ENCODE assay signal across 25 cellular contexts in the genomic region with DNA sequence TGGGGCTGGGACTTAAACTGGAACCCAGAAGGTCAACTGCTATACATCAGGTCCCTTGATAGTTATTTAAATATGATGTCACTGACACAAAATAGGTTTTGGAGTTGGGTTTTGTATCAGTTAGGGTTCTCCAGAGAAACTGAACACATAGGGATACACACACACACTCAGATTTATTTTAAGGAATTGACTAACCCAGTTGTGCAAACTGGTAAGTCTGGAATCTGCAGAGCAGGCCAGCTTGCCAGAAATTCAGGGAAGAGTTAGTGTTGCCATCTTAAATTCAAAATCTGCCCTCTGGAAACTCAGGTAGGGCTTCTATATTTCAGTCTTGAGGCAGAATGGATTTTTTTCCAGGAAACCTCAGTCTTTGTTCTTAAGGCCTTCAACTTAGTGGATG.
"Had no signal": no experiment of that assay in that cellular context is flagged by ENCODE, and none has a peak within 500 bp of the region (broad histone marks: within the 10 kb centered on the region; RNA-seq: fewer than 3 reads in every experiment).

No MANE protein-coding gene starts in this region.

- H3K4me3 Mint-ChIP-seq: activated naive CD8-positive, alpha-beta T cell treated with anti-CD3 and anti-CD28 coated beads, Interleukin-2, amount 50 U/mL, for 24 hours; activated T-cell treated with anti-CD3 and anti-CD28 coated beads, Interleukin-2, amount 50 U/mL, for 4 hours; T-helper 1 cell treated with Interleukin-12 subunit alpha and Interleukin-12 subunit beta and Interleukin-4 antibody, amounts not matched to agents 30 μg/mL and 1 μg/mL, for 36 hours; WTC11 had no signal

- H3K9me3 Mint-ChIP-seq: activated naive CD4-positive, alpha-beta T cell treated with anti-CD3 and anti-CD28 coated beads, Interleukin-2, amount 50 U/mL, for 72 hours; activated naive CD8-positive, alpha-beta T cell treated with anti-CD3 and anti-CD28 coated beads, Interleukin-2, amount 50 U/mL, for 24 hours; activated T-cell treated with anti-CD3 and anti-CD28 coated beads, Interleukin-2, amount 50 U/mL, for 4 hours; T-helper 1 cell treated with Interleukin-12 subunit alpha and Interleukin-12 subunit beta and Interleukin-4 antibody, amounts not matched to agents 30 μg/mL and 1 μg/mL, for 36 hours had no signal

- H3K4me1 Mint-ChIP-seq: WTC11 had no signal

- H3K36me3 ChIP-seq: ascending aorta, Peyer's patch, SJSA1 had no signal

- H3K4me3 ChIP-seq: ascending aorta, body of pancreas, K562, Peyer's patch, SJSA1 had no signal

- H3K27me3 Mint-ChIP-seq: activated naive CD8-positive, alpha-beta T cell treated with anti-CD3 and anti-CD28 coated beads, Interleukin-2, amount 50 U/mL, for 24 hours had no signal

- H3K27ac Mint-ChIP-seq: activated naive CD4-positive, alpha-beta T cell treated with anti-CD3 and anti-CD28 coated beads, Interleukin-2, amount 50 U/mL, for 72 hours; activated naive CD8-positive, alpha-beta T cell treated with anti-CD3 and anti-CD28 coated beads, Interleukin-2, amount 50 U/mL, for 24 hours; T-helper 1 cell treated with Interleukin-12 subunit alpha and Interleukin-12 subunit beta and Interleukin-4 antibody, amounts not matched to agents 30 μg/mL and 1 μg/mL, for 36 hours; WTC11 had no signal

- H3K27ac ChIP-seq: ascending aorta, body of pancreas, Peyer's patch, SJSA1 had no signal

- H3K9me3 ChIP-seq: ascending aorta, body of pancreas, Peyer's patch, SJSA1 had no signal

- H3K27me3 ChIP-seq: ascending aorta, body of pancreas, Peyer's patch, SJSA1 had no signal

- ATAC-seq: activated naive CD4-positive, alpha-beta T cell treated with anti-CD3 and anti-CD28 coated beads, Interleukin-2, amount 50 U/mL, for 72 hours; activated naive CD8-positive, alpha-beta T cell treated with anti-CD3 and anti-CD28 coated beads, Interleukin-2, amount 50 U/mL, for 24 hours; activated T-cell treated with anti-CD3 and anti-CD28 coated beads, Interleukin-2, amount 50 U/mL, for 4 hours; body of pancreas; K562; WTC11 had no signal

- H3K36me3 Mint-ChIP-seq: activated naive CD4-positive, alpha-beta T cell treated with anti-CD3 and anti-CD28 coated beads, Interleukin-2, amount 50 U/mL, for 72 hours; WTC11 had no signal

- DNase-seq: activated CD4-positive, alpha-beta T cell treated with anti-CD3 and anti-CD28 coated beads for 48 hours; activated CD4-positive, alpha-beta T cell treated with anti-CD3 and anti-CD28 coated beads, Interleukin-2, amount 50 U/mL, for 48 hours; activated CD4-positive, CD25-positive, alpha-beta regulatory T cell treated with anti-CD3 and anti-CD28 coated beads, Interleukin-2, amount 50 U/mL, for 72 hours; activated CD8-positive, alpha-beta memory T cell treated with anti-CD3 and anti-CD28 coated beads for 24 hours; activated effector memory CD4-positive, alpha-beta T cell treated with anti-CD3 and anti-CD28 coated beads, Interleukin-2, amount 50 U/mL, for 16 hours; activated naive CD4-positive, alpha-beta T cell treated with Interleukin-2 at 50 U/mL for 16 hours; activated naive CD8-positive, alpha-beta T cell treated with anti-CD3 and anti-CD28 coated beads, Interleukin-2, amount 50 U/mL, for 24 hours; activated T-cell treated with anti-CD3 and anti-CD28 coated beads, Interleukin-2, amount 50 U/mL, for 4 hours; amniotic stem cell; body of pancreas; Karpas-422; MM.1S; NCI-H1105 treated with DMSO at 0.1 percent for 48 hours; NCI-H1436 treated with DMSO at 0.1 percent for 48 hours; NCI-H187; NCI-H2081; NCI-H510A treated with DMSO at 0.1 percent for 48 hours; Peyer's patch; SHP77 had no signal
